In the genomic region with DNA sequence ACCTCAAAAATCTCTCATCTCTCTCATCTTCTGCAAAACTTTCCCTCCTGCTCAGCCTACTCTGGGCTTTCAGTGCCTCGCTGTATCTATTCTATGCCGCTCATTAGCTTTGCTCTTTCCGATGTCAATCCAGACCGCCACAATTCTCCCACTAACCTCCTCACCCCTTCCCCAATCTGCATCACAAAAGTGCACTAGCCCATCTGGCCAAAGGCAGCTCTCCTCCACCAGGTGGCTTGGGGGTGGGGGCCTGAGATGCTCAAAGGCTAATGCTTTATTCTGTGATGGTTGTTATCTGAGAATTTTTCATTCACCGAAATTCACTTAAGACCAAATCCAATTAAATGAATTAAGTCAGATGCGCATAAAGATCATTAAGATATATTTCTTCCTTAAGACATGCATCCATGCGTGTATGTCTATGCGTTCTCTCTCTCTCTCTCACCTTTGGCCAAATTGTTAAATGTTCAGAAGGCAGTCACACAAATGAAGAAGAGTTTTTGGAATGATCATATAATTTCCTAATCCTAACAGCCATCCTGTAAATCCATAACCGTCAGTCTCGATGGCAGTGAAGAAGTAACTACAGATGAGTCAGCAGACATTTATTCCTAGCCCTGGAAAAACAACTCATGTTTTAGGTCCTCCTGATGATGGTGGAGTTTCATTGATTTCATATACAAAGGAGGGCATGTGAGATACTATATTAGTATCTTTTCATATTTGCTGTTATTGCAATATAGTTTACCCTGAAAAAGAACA, we compare ENCODE assay signal across 23 cellular contexts.
A peak's percentile ranks its signal among the peaks of the same experiment; 100 is the strongest.
DNase-seq lines count a peak whose midpoint lies in the region; ATAC-seq and TF ChIP-seq lines count a peak whose summit lies in the region.
"Had no signal": no experiment of that assay in that cellular context is flagged by ENCODE, and none has a peak within 500 bp of the region (broad histone marks: within the 10 kb centered on the region; RNA-seq: fewer than 3 reads in every experiment).

No MANE protein-coding gene starts in this region.

- no peak overlapping the region for H2AK5ac ChIP-seq in neuronal stem cell (ENCODE audit: low read depth, low read length)

- no peak overlapping the region for H3K4ac ChIP-seq in neuronal stem cell (ENCODE audit: low read length)

- H3K36me3 ChIP-seq in H7 (replicated peaks; ENCODE audit: control insufficient read depth, insufficient read depth, low read length) (no peaks in the 10 kb centered on the region), NT2/D1 (ENCODE audit: insufficient read depth, insufficient read length, low read length) (no peaks in the 10 kb centered on the region), neuronal stem cell (replicated peaks in 1 of 2; ENCODE audit: control insufficient read depth in 2 of 2, insufficient read depth in 2 of 2, low read length in 2 of 2) (peaks cover 0 to 2% of the 10 kb centered on the region in 2 donors), gastroesophageal sphincter (no peaks in the 10 kb centered on the region)
- H3K36me3 ChIP-seq: adrenal gland, prostate gland had no signal

- peaks cover 9% of the 10 kb centered on the region for H3K4me1 ChIP-seq in NT2/D1 (ENCODE audit: insufficient read depth, insufficient read length)
- H3K4me1 ChIP-seq in neuronal stem cell (ENCODE audit: control insufficient read depth in 2 of 2, insufficient read depth in 1 of 2, low read depth in 1 of 2, low read length in 2 of 2) = peaks cover 33 to 35% of the 10 kb centered on the region in 2 donors
- peaks cover 6 to 59% (median 13%) of the 10 kb centered on the region in 3 donors for H3K4me1 ChIP-seq in gastroesophageal sphincter

- H3K27me3 ChIP-seq in H7 (ENCODE audit: control insufficient read depth, insufficient read depth, low read length) (no peaks in the 10 kb centered on the region), NT2/D1 (ENCODE audit: insufficient read depth, insufficient read length) (no peaks in the 10 kb centered on the region), neuronal stem cell (ENCODE audit: control insufficient read depth in 3 of 3, insufficient read depth in 3 of 3, low read depth in 1 of 3, low read length in 3 of 3) (no peaks in the 10 kb centered on the region), gastroesophageal sphincter (no peaks in the 10 kb centered on the region)
- H3K27me3 ChIP-seq: adrenal gland had no signal

- peak; percentile 45 for DNase-seq in H7
- DNase-seq in NT2/D1 (ENCODE audit: low read depth, low spot score) = peak; percentile 80
- DNase-seq in epithelial cell of proximal tubule (ENCODE audit: low read depth) = no peak
- peak; percentile 63 for DNase-seq in neuronal stem cell (ENCODE audit: low spot score)
- DNase-seq in cortex of kidney (lab: John Stamatoyannopoulos, UW) = no peak
- DNase-seq in NOMO-1 (lab: John Stamatoyannopoulos, UW; ENCODE audit: unreplicated experiment in 2 of 2) = no peak
- DNase-seq in A172 (ENCODE audit: low spot score) = no peak
- DNase-seq: activated CD4-positive, alpha-beta T cell treated with anti-CD3 and anti-CD28 coated beads, Interleukin-2, amount 50 U/mL, for 1 hour; activated CD8-positive, alpha-beta memory T cell treated with anti-CD3 and anti-CD28 coated beads, Interleukin-2, amount 50 U/mL, for 4 hours; activated effector memory CD4-positive, alpha-beta T cell treated with Interleukin-2 at 50 U/mL for 16 hours; adrenal gland; caudate nucleus; hippocampal formation; left colon; NCI-H1930; NCI-H446; nephron progenitor cell; small intestine; stimulated activated CD4-positive, alpha-beta T cell treated with anti-CD3 and anti-CD28 coated beads, Interleukin-4, amount 100 ng/mL, for 1 hour; stimulated activated naive CD8-positive, alpha-beta T cell treated with anti-CD3 and anti-CD28 coated beads, Interleukin-15, amount 100 ng/mL, for 72 hours; trophoblast cell had no signal

- TF ChIP-seq CTCF in epithelial cell of proximal tubule (conservative IDR thresholded peaks at IDR 0.05; ENCODE audit: low read depth, low read length) (peak; percentile 15), gastroesophageal sphincter (IDR thresholded peaks at IDR 0.05) (no peak)

- no peak for TF ChIP-seq POLR2A in gastroesophageal sphincter (IDR thresholded peaks at IDR 0.05)

- WGBS in neuronal stem cell (ENCODE audit: extremely low coverage in 2 of 2, insufficient read length in 2 of 2, insufficient replicate concordance in 1 of 2), 2 donors = no CpG with 5 or more reads among the region's 10 CpGs
- 91% methylated on average over 10 of the region's 10 CpGs for WGBS in gastroesophageal sphincter (ENCODE audit: low coverage in 1 of 2), 2 donors

- no peak overlapping the region for H3K4me3 ChIP-seq in H7 (ENCODE audit: insufficient read depth, low read depth, low read length)
- no peak overlapping the region for H3K4me3 ChIP-seq in NT2/D1 (ENCODE audit: insufficient read length, low read depth)
- H3K4me3 ChIP-seq in epithelial cell of proximal tubule (ENCODE audit: low read depth, low read length) = no peak overlapping the region
- H3K4me3 ChIP-seq in neuronal stem cell (ENCODE audit: low read length in 2 of 2) = no peak overlapping the region
- H3K4me3 ChIP-seq in gastroesophageal sphincter = no peak overlapping the region
- H3K4me3 ChIP-seq: adrenal gland, prostate gland had no signal

- no peak overlapping the region for H2BK12ac ChIP-seq in neuronal stem cell (ENCODE audit: low read length)

- no peak for TF ChIP-seq EP300 in gastroesophageal sphincter (IDR thresholded peaks at IDR 0.05)

- H3K9ac ChIP-seq in NT2/D1 (ENCODE audit: insufficient read length, low read depth) (no peak overlapping the region), neuronal stem cell (ENCODE audit: low read depth, low read length, poor library complexity) (no peak overlapping the region)

- H3K27ac ChIP-seq in neuronal stem cell (replicated peaks; ENCODE audit: low read length) = peak overlapping the region; percentile 68
- no peak overlapping the region for H3K27ac ChIP-seq in gastroesophageal sphincter
- H3K27ac ChIP-seq: prostate gland had no signal

- no peak overlapping the region for H2BK120ac ChIP-seq in neuronal stem cell (ENCODE audit: low read depth, low read length)

- H2AFZ ChIP-seq in neuronal stem cell (ENCODE audit: low read length) = no peak overlapping the region

- H3K9me3 ChIP-seq in NT2/D1 (ENCODE audit: insufficient read depth, low read length) (0 out of 2 replicates have a peak, but pooled peaks cover 4% of the 10 kb centered on the region), neuronal stem cell (replicated peaks in 1 of 2; ENCODE audit: control insufficient read depth in 2 of 2, insufficient read depth in 1 of 2, low read depth in 1 of 2, low read length in 2 of 2) (no peaks in the 10 kb centered on the region), gastroesophageal sphincter (no peaks in the 10 kb centered on the region)
- H3K9me3 ChIP-seq: adrenal gland, prostate gland had no signal

- no peak overlapping the region for H3K18ac ChIP-seq in neuronal stem cell (ENCODE audit: low read length)

- H3K4me2 ChIP-seq in neuronal stem cell (ENCODE audit: insufficient read depth, low read length, poor library complexity, severe bottlenecking) = no peak overlapping the region

- no peak overlapping the region for H4K8ac ChIP-seq in neuronal stem cell (ENCODE audit: low read depth, low read length)

- peaks cover 2% of the 10 kb centered on the region for H3K79me1 ChIP-seq in neuronal stem cell (ENCODE audit: low read depth, low read length)

- H3K23ac ChIP-seq in neuronal stem cell (ENCODE audit: low read depth, low read length, poor library complexity) = no peak overlapping the region

- H2BK5ac ChIP-seq in neuronal stem cell (ENCODE audit: low read length) = no peak overlapping the region

- H3K14ac ChIP-seq in neuronal stem cell (ENCODE audit: low read length) = no peak overlapping the region

- H2BK15ac ChIP-seq in neuronal stem cell (ENCODE audit: low read length) = no peak overlapping the region

- no peak for ATAC-seq in gastroesophageal sphincter
- ATAC-seq: left colon; stimulated activated naive CD8-positive, alpha-beta T cell treated with anti-CD3 and anti-CD28 coated beads, Interleukin-15, amount 100 ng/mL, for 72 hours had no signal

- no peak overlapping the region for H4K91ac ChIP-seq in neuronal stem cell (ENCODE audit: low read depth, low read length, poor library complexity)

Comparison
In these comparisons a context has a peak if more than half of its experiments do, and no peak if none do; other contexts are left out.
1. DNase-seq: peak in H7 (single experiment), NT2/D1 (single experiment) and neuronal stem cell (single experiment); none in epithelial cell of proximal tubule (single experiment), cortex of kidney (single experiment), NOMO-1 (0 of 2) and A172 (single experiment).